In genomic region chr13:52405767-52406494, GRCh38 we compare ENCODE assay signal across 8 cellular contexts. TPM values are rescaled to one million over a fixed set of nuclear protein-coding genes. Genes with fewer than 3 reads are reported as not detected.
DNase-seq lines count a peak whose midpoint lies in the region; ATAC-seq and TF ChIP-seq lines count a peak whose summit lies in the region.

Gene THSD1 (minus strand): TSS chr13:52406172. CDS start chr13:52402600, 3,572 bp downstream.

- H3K36me3 ChIP-seq in gastroesophageal sphincter (peaks cover 0 to 16% of the 10 kb centered on the region in 2 donors), neuron (ENCODE audit: insufficient read depth, low read length) (peaks cover 3% of the 10 kb centered on the region)

- no peak for TF ChIP-seq EP300 in gastroesophageal sphincter (IDR thresholded peaks at IDR 0.05)

- H3K4me3 ChIP-seq in gastroesophageal sphincter (peak within 1 kb of the TSS; percentile 25 to 60), neuron (ENCODE audit: low read length) (peak within 1 kb of the TSS; percentile 14)

- DNase-seq in A172 (ENCODE audit: low spot score): peak; percentile 55
- DNase-seq in GM10248 (ENCODE audit: extremely low spot score): peak; percentile 44
- DNase-seq in HuH-7.5 (ENCODE audit: low spot score): peak; percentile 33
- DNase-seq in activated T-helper 9 cell treated with anti-CD3 and anti-CD28 coated beads, Interleukin-2, amount 50 U/mL, for 16 hours (ENCODE audit: low read depth): peak; percentile 0
- DNase-seq in SKM-1 treated with dmso at 0.1 percent for 144 hours (lab: John Stamatoyannopoulos, UW; ENCODE audit: unreplicated experiment): no peak
- DNase-seq in NCI-H1048 (lab: John Stamatoyannopoulos, UW): no peak

- 0% methylated on average over 1 to 2 of the region's 68 CpGs for WGBS in gastroesophageal sphincter (ENCODE audit: low coverage in 1 of 2), 2 donors

- TF ChIP-seq POLR2A in gastroesophageal sphincter (IDR thresholded peaks at IDR 0.05): no peak

- H3K9me3 ChIP-seq in gastroesophageal sphincter (no peaks in the 10 kb centered on the region), neuron (ENCODE audit: low read length) (no peaks in the 10 kb centered on the region)

- H3K4me1 ChIP-seq in gastroesophageal sphincter (peaks cover 0 to 20% (median 5%) of the 10 kb centered on the region in 3 donors), neuron (ENCODE audit: insufficient read depth, low read length) (peaks cover 2% of the 10 kb centered on the region)

- H3K27ac ChIP-seq in gastroesophageal sphincter: peak within 1 kb of the TSS in 3 of 4 donors; percentile 38 to 77 (median 52)

- H2AFZ ChIP-seq in neuron (ENCODE audit: low read depth, low read length): no peak within 1 kb of the TSS

- TF ChIP-seq CTCF in GM10248 (IDR thresholded peaks at IDR 0.05; ENCODE audit: control extremely low read depth, extremely low read depth, low read depth, missing control alignments) (no peak), gastroesophageal sphincter (IDR thresholded peaks at IDR 0.05) (no peak)

- POLR2A ChIA-PET in GM10248 (lab: Yijun Ruan, JAX): no interaction called here

- peak; percentile 96 for ATAC-seq in gastroesophageal sphincter

- H3K27me3 ChIP-seq in gastroesophageal sphincter (peaks cover 27% of the 10 kb centered on the region), neuron (ENCODE audit: insufficient read depth, low read length) (no peaks in the 10 kb centered on the region)

- CTCF ChIA-PET in GM10248 (lab: Yijun Ruan, JAX): interaction anchor here (1.3 to 1.6 kb wide), 2 partner anchors 10 to 44 kb away, joined by 5 to 6 read pairs; no protein-coding TSS in a partner anchor

RNA-seq across cellular contexts. Expression of gene THSD1, which starts in this region (rescaled TPM):
- total RNA-seq in A172 (2014; rRNA removed; shearing (Covaris generic)): 9.5 and 10.8 TPM in 2 replicates
- total RNA-seq in gastroesophageal sphincter: 1 to 10 TPM; 3.9 to 8.9 (median 6.2) TPM

Comparison
In these comparisons a context has a peak if more than half of its experiments do, and no peak if none do; other contexts are left out.
1. DNase-seq: peak in A172 (single experiment), GM10248 (single experiment), HuH-7.5 (single experiment) and activated T-helper 9 cell treated with anti-CD3 and anti-CD28 coated beads, Interleukin-2, amount 50 U/mL, for 16 hours (single experiment); none in SKM-1 treated with dmso at 0.1 percent for 144 hours (single experiment) and NCI-H1048 (single experiment).